ENCODE assay signal across 12 cellular contexts in genomic region chr6:166774770-166775169, GRCh38.
"Had no signal": no experiment of that assay in that cellular context is flagged by ENCODE, and none has a peak within 500 bp of the region (broad histone marks: within the 10 kb centered on the region; RNA-seq: fewer than 3 reads in every experiment).

No MANE protein-coding gene starts in this region.

- DNase-seq: activated B cell treated with CpG ODN at 0.5 μM for 24 hours, left lung, occipital lobe had no signal

- H3K4me1 ChIP-seq: gastrocnemius medialis, prostate gland, tibial artery had no signal

- H3K27ac Mint-ChIP-seq: activated B cell treated with CpG ODN at 0.5 μM for 24 hours; activated CD4-positive, alpha-beta T cell treated with anti-CD3 and anti-CD28 coated beads, Interleukin-2, amount 10 ng/mL, durations not matched to agents 24 days and 14 days; activated naive CD4-positive, alpha-beta T cell treated with anti-CD3 and anti-CD28 coated beads, Interleukin-2, amount 10 ng/mL, durations not matched to agents 7 days and 5 days; activated T-helper 2 cell treated with anti-CD3 and anti-CD28 coated beads, Interferon-gamma antibody, Interleukin-2, Interleukin-4, amounts not matched to agents 10 μg/mL and 5 μg/mL and 100 μg/mL, durations not matched to agents 14 hours and 24 hours and 36 hours; memory B cell; natural killer cell treated with Interleukin-12 subunit alpha and Interleukin-12 subunit beta and Interleukin-15 and Interleukin-18, amount 100 ng/mL, for 72 hours; stimulated activated memory B cell treated with anti-CD40 and anti-IgM and Interleukin-4, amounts not matched to agents 10 μg/mL and 1 μg/mL and 100 μg/mL, for 72 hours had no signal

- H3K36me3 Mint-ChIP-seq: activated naive CD4-positive, alpha-beta T cell treated with anti-CD3 and anti-CD28 coated beads, Interleukin-2, amount 10 ng/mL, durations not matched to agents 7 days and 5 days; memory B cell; natural killer cell treated with Interleukin-12 subunit alpha and Interleukin-12 subunit beta and Interleukin-15 and Interleukin-18, amount 100 ng/mL, for 72 hours; stimulated activated memory B cell treated with anti-CD40 and anti-IgM and Interleukin-4, amounts not matched to agents 10 μg/mL and 1 μg/mL and 100 μg/mL, for 72 hours had no signal

- H3K27ac ChIP-seq: gastrocnemius medialis, left lung, prostate gland, tibial artery had no signal

- H3K4me3 Mint-ChIP-seq: activated B cell treated with CpG ODN at 0.5 μM for 24 hours; activated CD4-positive, alpha-beta T cell treated with anti-CD3 and anti-CD28 coated beads, Interleukin-2, amount 10 ng/mL, durations not matched to agents 24 days and 14 days; activated naive CD4-positive, alpha-beta T cell treated with anti-CD3 and anti-CD28 coated beads, Interleukin-2, amount 10 ng/mL, durations not matched to agents 7 days and 5 days; memory B cell; natural killer cell treated with Interleukin-12 subunit alpha and Interleukin-12 subunit beta and Interleukin-15 and Interleukin-18, amount 100 ng/mL, for 72 hours; stimulated activated memory B cell treated with anti-CD40 and anti-IgM and Interleukin-4, amounts not matched to agents 10 μg/mL and 1 μg/mL and 100 μg/mL, for 72 hours had no signal

- H3K36me3 ChIP-seq: gastrocnemius medialis, left lung, prostate gland, tibial artery had no signal

- H3K9me3 Mint-ChIP-seq: activated B cell treated with CpG ODN at 0.5 μM for 24 hours; activated CD4-positive, alpha-beta T cell treated with anti-CD3 and anti-CD28 coated beads, Interleukin-2, amount 10 ng/mL, durations not matched to agents 24 days and 14 days; activated naive CD4-positive, alpha-beta T cell treated with anti-CD3 and anti-CD28 coated beads, Interleukin-2, amount 10 ng/mL, durations not matched to agents 7 days and 5 days; activated T-helper 2 cell treated with anti-CD3 and anti-CD28 coated beads, Interferon-gamma antibody, Interleukin-2, Interleukin-4, amounts not matched to agents 10 μg/mL and 5 μg/mL and 100 μg/mL, durations not matched to agents 14 hours and 24 hours and 36 hours; memory B cell; natural killer cell treated with Interleukin-12 subunit alpha and Interleukin-12 subunit beta and Interleukin-15 and Interleukin-18, amount 100 ng/mL, for 72 hours; stimulated activated memory B cell treated with anti-CD40 and anti-IgM and Interleukin-4, amounts not matched to agents 10 μg/mL and 1 μg/mL and 100 μg/mL, for 72 hours had no signal

- H3K9me3 ChIP-seq: gastrocnemius medialis, left lung, prostate gland, tibial artery had no signal

- H3K4me1 Mint-ChIP-seq: activated B cell treated with CpG ODN at 0.5 μM for 24 hours had no signal

- H3K4me3 ChIP-seq: gastrocnemius medialis, left lung, prostate gland, tibial artery had no signal
